In genomic region chr1:50329332-50329932, GRCh38 we compare ENCODE assay signal across 17 cellular contexts.
A peak's percentile ranks its signal among the peaks of the same experiment; 100 is the strongest.
DNase-seq lines count a peak whose midpoint lies in the region; ATAC-seq and TF ChIP-seq lines count a peak whose summit lies in the region.
"Had no signal": no experiment of that assay in that cellular context is flagged by ENCODE, and none has a peak within 500 bp of the region (broad histone marks: within the 10 kb centered on the region; RNA-seq: fewer than 3 reads in every experiment).

No MANE protein-coding gene starts in this region.

- no peak for TF ChIP-seq CTCF in Calu3 (IDR thresholded peaks at IDR 0.05; ENCODE audit: unreplicated experiment)
- TF ChIP-seq CTCF in GM20000 (IDR thresholded peaks at IDR 0.05; ENCODE audit: extremely low read depth, missing control alignments) = peak; percentile 9
- no peak for TF ChIP-seq CTCF in RWPE1 (conservative IDR thresholded peaks at IDR 0.05; ENCODE audit: low read depth)
- TF ChIP-seq CTCF in Caco-2 (IDR thresholded peaks at IDR 0.05; ENCODE audit: insufficient read depth in 1 of 2, low read depth in 1 of 2, low read length in 1 of 2, severe bottlenecking in 1 of 2, unreplicated experiment in 1 of 2) = peak in 1 of 2 experiments; percentile 14

- H3K36me3 ChIP-seq in Caco-2 (ENCODE audit: control insufficient read depth, insufficient read depth, low read length) = no peaks in the 10 kb centered on the region
- H3K36me3 ChIP-seq: neural progenitor cell, sigmoid colon, upper lobe of left lung had no signal

- CTCF ChIA-PET in Calu3 (lab: Charles Lee) = interaction anchor here (0.6 kb wide), 1 partner anchor 331 kb away, joined by 3 read pairs; no protein-coding TSS in a partner anchor
- CTCF ChIA-PET in RWPE1 (lab: Yijun Ruan, JAX) = interaction anchor here (0.5 kb wide), 1 partner anchor 91 kb away, joined by 3 read pairs; no protein-coding TSS in a partner anchor
- CTCF ChIA-PET in Caco-2 (lab: Charles Lee) = no interaction called here

- BruUV-seq in Calu3 (replicated peaks; lab: Mats Ljungman, UMichigan) = no TSS peak
- no TSS peak for BruUV-seq in Caco-2 (replicated peaks; lab: Mats Ljungman, UMichigan)

- H3K36me3 Mint-ChIP-seq in Calu3 (ENCODE audit: insufficient read depth, unreplicated experiment) = peaks cover 9% of the 10 kb centered on the region
- no peaks in the 10 kb centered on the region for H3K36me3 Mint-ChIP-seq in Caco-2 (ENCODE audit: insufficient read depth, unreplicated experiment)
- H3K36me3 Mint-ChIP-seq: neural progenitor cell; stimulated activated effector memory CD8-positive, alpha-beta T cell treated with anti-CD3 and anti-CD28 coated beads, Interleukin-12 subunit alpha, Interleukin-12 subunit beta, amount 100 ng/mL, for 72 hours had no signal

- H3K9me3 Mint-ChIP-seq in Calu3 (ENCODE audit: low read depth, unreplicated experiment) (no peaks in the 10 kb centered on the region), Caco-2 (ENCODE audit: unreplicated experiment) (no peaks in the 10 kb centered on the region)
- H3K9me3 Mint-ChIP-seq: neural progenitor cell; stimulated activated effector memory CD8-positive, alpha-beta T cell treated with anti-CD3 and anti-CD28 coated beads, Interleukin-12 subunit alpha, Interleukin-12 subunit beta, amount 100 ng/mL, for 72 hours had no signal

- intact Hi-C loops in Calu3 (cut with micrococcal nuclease; ENCODE audit: unreplicated experiment) (no loop called here), Caco-2 (cut with micrococcal nuclease; ENCODE audit: unreplicated experiment) (loop anchor here (2.0 kb wide), 1 partner anchor 19 kb away; no protein-coding TSS in a partner anchor), Right ventricle myocardium inferior (cut with DNase I) (no loop called here)

- H3K4me1 ChIP-seq in Caco-2 = no peaks in the 10 kb centered on the region

- H3K4me3 Mint-ChIP-seq in Calu3 (ENCODE audit: low read depth, unreplicated experiment) = no peak overlapping the region
- no peak overlapping the region for H3K4me3 Mint-ChIP-seq in Caco-2 (ENCODE audit: unreplicated experiment)
- H3K4me3 Mint-ChIP-seq: neural progenitor cell; stimulated activated effector memory CD8-positive, alpha-beta T cell treated with anti-CD3 and anti-CD28 coated beads, Interleukin-12 subunit alpha, Interleukin-12 subunit beta, amount 100 ng/mL, for 72 hours had no signal

- no peak overlapping the region for H3K27ac Mint-ChIP-seq in Calu3 (ENCODE audit: unreplicated experiment)
- H3K27ac Mint-ChIP-seq in Caco-2 (ENCODE audit: unreplicated experiment) = no peak overlapping the region
- H3K27ac Mint-ChIP-seq: neural progenitor cell; stimulated activated effector memory CD8-positive, alpha-beta T cell treated with anti-CD3 and anti-CD28 coated beads, Interleukin-12 subunit alpha, Interleukin-12 subunit beta, amount 100 ng/mL, for 72 hours had no signal

- peaks cover 7% of the 10 kb centered on the region for H3K4me1 Mint-ChIP-seq in Calu3 (ENCODE audit: low read depth, unreplicated experiment)
- H3K4me1 Mint-ChIP-seq in Caco-2 (ENCODE audit: low read depth, unreplicated experiment) = no peaks in the 10 kb centered on the region

- peak; percentile 72 for DNase-seq in Calu3
- no peak for DNase-seq in GM20000 (ENCODE audit: low spot score)
- DNase-seq in RWPE1 (ENCODE audit: low spot score) = peak; percentile 50
- DNase-seq in iPS-NIHi7 (ENCODE audit: extremely low spot score) = peak; percentile 25
- DNase-seq in caudate nucleus (lab: John Stamatoyannopoulos, UW) = no peak
- no peak for DNase-seq in Caco-2
- no peak for DNase-seq in Right ventricle myocardium inferior (ENCODE audit: missing footprints)
- DNase-seq: activated CD8-positive, alpha-beta memory T cell treated with anti-CD3 and anti-CD28 coated beads for 24 hours; activated gamma-delta T cell treated with Interleukin-2 at 50 U/mL for 16 hours; dorsolateral prefrontal cortex; sigmoid colon; stimulated activated CD4-positive, alpha-beta T cell treated with anti-CD3 and anti-CD28 coated beads, Interleukin-4, amount 100 ng/mL, for 4 hours had no signal

- no peak overlapping the region for H3K4me3 ChIP-seq in Caco-2 (ENCODE audit: low read depth, low read length)
- H3K4me3 ChIP-seq: dorsolateral prefrontal cortex, neural progenitor cell, sigmoid colon, upper lobe of left lung had no signal

- POLR2A ChIA-PET in RWPE1 (lab: Yijun Ruan, JAX; ENCODE audit: low non-redundant PET) (no interaction called here), Caco-2 (lab: Charles Lee) (no interaction called here)

- no peaks in the 10 kb centered on the region for H3K27me3 ChIP-seq in Caco-2 (replicated peaks; ENCODE audit: control insufficient read depth, insufficient read depth, low read length)

- peaks cover 27% of the 10 kb centered on the region for H3K27me3 Mint-ChIP-seq in Calu3 (ENCODE audit: unreplicated experiment)
- peaks cover 14% of the 10 kb centered on the region for H3K27me3 Mint-ChIP-seq in Caco-2 (ENCODE audit: insufficient read depth, unreplicated experiment)

- H3K27ac ChIP-seq in RWPE1 (no peak overlapping the region), caudate nucleus (ENCODE audit: low read depth, low read length) (no peak overlapping the region)
- H3K27ac ChIP-seq: C4-2B, dorsolateral prefrontal cortex, HL-60, neural progenitor cell, sigmoid colon, upper lobe of left lung had no signal

- no peaks in the 10 kb centered on the region for H3K9me3 ChIP-seq in Caco-2
- H3K9me3 ChIP-seq: sigmoid colon, upper lobe of left lung had no signal

- no peak for ATAC-seq in Right ventricle myocardium inferior
- ATAC-seq: stimulated activated effector memory CD8-positive, alpha-beta T cell treated with anti-CD3 and anti-CD28 coated beads, Interleukin-12 subunit alpha, Interleukin-12 subunit beta, amount 100 ng/mL, for 72 hours had no signal

Comparison
In these comparisons a context has a peak if more than half of its experiments do, and no peak if none do; other contexts are left out.
1. DNase-seq: peak in Calu3 (single experiment), RWPE1 (single experiment) and iPS-NIHi7 (single experiment); none in GM20000 (single experiment), caudate nucleus (0 of 61), Caco-2 (0 of 2) and Right ventricle myocardium inferior (single experiment).